Comparison of ENCODE assay signal across 10 cellular contexts in the genomic region with DNA sequence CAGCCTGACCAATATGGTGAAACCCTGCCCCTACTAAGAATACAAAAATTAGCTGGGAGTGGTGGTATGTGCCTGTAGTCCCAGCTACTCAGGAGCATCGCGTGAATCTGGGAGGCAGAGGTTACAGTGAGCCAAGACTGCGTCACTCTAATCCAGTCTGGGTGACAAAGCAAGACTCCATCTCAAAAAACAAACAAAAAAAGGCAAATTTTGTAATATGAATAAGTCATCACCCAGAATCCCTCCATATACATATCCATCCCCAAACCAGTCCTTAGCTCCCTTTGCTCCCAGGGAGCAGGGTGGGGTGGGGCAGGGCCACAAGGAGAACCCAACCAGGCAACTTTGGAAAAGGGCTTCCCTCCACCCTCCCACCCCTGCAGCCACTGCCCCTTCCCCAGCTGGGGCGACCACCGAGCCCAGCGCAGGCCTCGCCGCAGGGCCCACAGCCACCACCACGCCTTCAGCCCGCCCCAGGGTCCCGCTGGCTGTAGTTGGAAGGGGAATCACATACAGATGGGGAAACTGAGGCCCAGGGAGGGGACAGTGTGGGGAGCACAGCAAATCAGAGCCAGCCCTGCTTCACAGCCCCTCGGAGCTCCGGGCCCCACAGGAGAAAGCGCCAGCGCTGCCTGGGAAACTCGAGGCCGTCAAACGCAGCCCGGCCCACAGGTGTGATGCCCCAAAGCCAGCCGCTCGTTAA. TPM values are rescaled to one million over a fixed set of nuclear protein-coding genes. Genes with fewer than 3 reads are reported as not detected.
DNase-seq lines count a peak whose midpoint lies in the region; ATAC-seq, FAIRE-seq and TF ChIP-seq lines count a peak whose summit lies in the region.
"Had no signal": no experiment of that assay in that cellular context is flagged by ENCODE, and none has a peak within 500 bp of the region (broad histone marks: within the 10 kb centered on the region; RNA-seq: fewer than 3 reads in every experiment).

No MANE protein-coding gene starts in this region.

- POLR2A ChIA-PET in A549 (lab: Yijun Ruan, JAX) = no interaction called here
- POLR2A ChIA-PET in GM12878 (lab: Charles Lee) = interaction anchor here (0.5 to 3.0 kb wide), 6 partner anchors 11 to 88 kb away, joined by 3 to 22 read pairs (median 8); no protein-coding TSS in a partner anchor

- intact Hi-C loops in GM12878 (cut with micrococcal nuclease; ENCODE audit: unreplicated experiment) = no loop called here

- in situ Hi-C loops in GM12878 (cut with MboI) = no loop called here

- 0 out of 6 replicates have a peak overlapping the region, but pooled peaks of 1 of the 2 experiments have one; percentile 27 for H3K27ac ChIP-seq in A549
- H3K27ac ChIP-seq in GM12878 (ENCODE audit: control insufficient read depth, insufficient read depth) = peak overlapping the region; percentile 64
- H3K27ac ChIP-seq in mucosa of rectum (ENCODE audit: low read depth in 2 of 2, low read length in 2 of 2) = peak overlapping the region; percentile 91 to 93

- peaks cover 19% of the 10 kb centered on the region; the same call in 2 of the 3 replicates for H3K4me1 ChIP-seq in A549
- H3K4me1 ChIP-seq in GM12878 (ENCODE audit: control insufficient read depth, insufficient read depth, low read length) = peaks cover 54% of the 10 kb centered on the region
- peaks cover 67 to 76% of the 10 kb centered on the region in 2 donors for H3K4me1 ChIP-seq in mucosa of rectum (ENCODE audit: control insufficient read depth in 2 of 2, insufficient read depth in 2 of 2, low read length in 2 of 2)

- no TSS peak for BruUV-seq in GM12878 (replicated peaks; lab: Mats Ljungman, UMichigan)

- ATAC-seq in A549 = peak in 1 of 2 experiments; percentile 41; a peak in 3 of 6 replicates
- ATAC-seq in GM12878 = no peak
- ATAC-seq in HG03045 (IDR thresholded peaks at IDR 0.05; ENCODE audit: unreplicated experiment) = no peak

- WGBS in A549 (ENCODE audit: missing lambda C conversion rate) = 76% methylated on average over 13 of the region's 21 CpGs
- 59% methylated on average over 19 of the region's 21 CpGs for WGBS in GM12878 (ENCODE audit: insufficient coverage, insufficient replicate concordance, low lambda C conversion rate, missing lambda C conversion rate)

- no peak for TF ChIP-seq RAD21 in A549 (conservative IDR thresholded peaks at IDR 0.05 in 1 of 2, IDR thresholded peaks at IDR 0.05 in 1 of 2)
- TF ChIP-seq RAD21 in GM12878 (IDR thresholded peaks at IDR 0.05; ENCODE audit: insufficient read depth, low read depth, low read length) = no peak

- H3K27me3 ChIP-seq in GM12878 (replicated peaks in 1 of 2; ENCODE audit: control insufficient read depth in 2 of 2, insufficient read depth in 2 of 2, low read length in 1 of 2) = no peaks in the 10 kb centered on the region
- H3K27me3 ChIP-seq in mucosa of rectum (ENCODE audit: control insufficient read depth in 2 of 2, insufficient read depth in 2 of 2, low read length in 2 of 2) = no peaks in the 10 kb centered on the region

- H3K4me3 ChIP-seq in A549 (no peak overlapping the region), GM12878 (peak overlapping the region; percentile 13), mucosa of rectum (ENCODE audit: low read length in 2 of 2) (peak overlapping the region in 1 of 2 donors; percentile 20)

- no peak overlapping the region for H2AFZ ChIP-seq in GM12878 (ENCODE audit: control insufficient read depth, low read depth, low read length)

- TF ChIP-seq EP300 in A549 (IDR thresholded peaks at IDR 0.05) (no peak), GM12878 (IDR thresholded peaks at IDR 0.05; ENCODE audit: borderline replicate concordance in 1 of 2, control insufficient read depth in 1 of 2, low read depth in 2 of 2, low read length in 2 of 2) (no peak)

- H3K9me3 ChIP-seq in A549 (no peaks in the 10 kb centered on the region), GM12878 (replicated peaks; ENCODE audit: control insufficient read depth, insufficient read depth, low read length) (no peaks in the 10 kb centered on the region), mucosa of rectum (ENCODE audit: control insufficient read depth in 2 of 2, low read length in 2 of 2) (no peaks in the 10 kb centered on the region)
- H3K9me3 ChIP-seq: SK-N-SH had no signal

- SMC1A ChIA-PET in GM12878 (lab: Charles Lee; ENCODE audit: uncharacterized antibody, unreplicated experiment) = interaction anchor here (0.8 to 3.5 kb wide), 6 partner anchors 8 to 92 kb away, joined by 3 to 24 read pairs (median 5); no protein-coding TSS in a partner anchor

- peaks cover 36% of the 10 kb centered on the region for H3K79me2 ChIP-seq in GM12878 (ENCODE audit: control insufficient read depth, insufficient read depth, low read length)

- H4K20me1 ChIP-seq in GM12878 (ENCODE audit: control insufficient read depth, insufficient read depth) = peaks cover 7% of the 10 kb centered on the region; the same call in 1 of the 2 replicates

- DNase-seq in A549 (ENCODE audit: low read depth in 1 of 2, low spot score in 1 of 2) (no peak), GM12891 (ENCODE audit: insufficient read length, low spot score) (no peak), GM12878 (ENCODE audit: low read depth, low spot score) (no peak), mucosa of gallbladder (ENCODE audit: low spot score) (no peak), nucleus accumbens (lab: John Stamatoyannopoulos, UW) (no peak), AG08396 (ENCODE audit: low spot score) (no peak)
- DNase-seq: Karpas-422, SK-N-SH had no signal

- CTCF ChIA-PET in A549 (lab: Yijun Ruan, JAX) (interaction anchor here (1.0 to 7.9 kb wide), 12 partner anchors 11 to 134 kb away, joined by 3 to 70 read pairs (median 4); no protein-coding TSS in a partner anchor), GM12878 (lab: Yijun Ruan, JAX) (interaction anchor here (0.8 to 3.6 kb wide), 8 partner anchors 11 to 91 kb away, joined by 3 to 27 read pairs (median 11); no protein-coding TSS in a partner anchor)

- peaks cover 0 to 17% of the 10 kb centered on the region in 2 experiments; a peak in 2 of 4 replicates for H3K36me3 ChIP-seq in GM12878 (ENCODE audit: control insufficient read depth in 2 of 2, insufficient read depth in 2 of 2, low read length in 1 of 2)
- H3K36me3 ChIP-seq in mucosa of rectum (ENCODE audit: control insufficient read depth in 2 of 2, insufficient read depth in 2 of 2, low read length in 2 of 2) = peaks cover 8 to 18% of the 10 kb centered on the region in 2 donors

- TF ChIP-seq CTCF in A549 (IDR thresholded peaks at IDR 0.05) = no peak
- TF ChIP-seq CTCF in GM12878 (IDR thresholded peaks at IDR 0.05 in 2 of 3, conservative IDR thresholded peaks at IDR 0.05 in 1 of 3; ENCODE audit: control insufficient read depth in 2 of 3, extremely low read depth in 1 of 3, insufficient read depth in 1 of 3, low read depth in 3 of 3, low read length in 3 of 3) = no peak

- RAD21 ChIA-PET in GM12878 (lab: Charles Lee; ENCODE audit: unreplicated experiment) = interaction anchor here (1.0 to 3.0 kb wide), 7 partner anchors 14 to 190 kb away, joined by 3 to 24 read pairs (median 6); no protein-coding TSS in a partner anchor

- FAIRE-seq in A549 (lab: Jason Lieb, UNC) (no peak), GM12891 (lab: Jason Lieb, UNC) (peak; percentile 23), GM12878 (lab: Jason Lieb, UNC) (no peak)

- no peak overlapping the region for H3K9ac ChIP-seq in GM12878 (ENCODE audit: control insufficient read depth, insufficient read depth, low read length)
- peak overlapping the region; percentile 47 to 59 for H3K9ac ChIP-seq in mucosa of rectum (ENCODE audit: low read depth in 1 of 2, low read length in 2 of 2)
- H3K9ac ChIP-seq: SK-N-SH had no signal

- H3K4me2 ChIP-seq in A549 = peak overlapping the region; percentile 14; the same call in 1 of the 3 replicates
- peak overlapping the region; percentile 85 for H3K4me2 ChIP-seq in GM12878 (ENCODE audit: control insufficient read depth, insufficient read depth)
- H3K4me2 ChIP-seq: SK-N-SH had no signal

- TF ChIP-seq POLR2A in A549 (IDR thresholded peaks at IDR 0.05; ENCODE audit: low read length) (no peak), GM12891 (IDR thresholded peaks at IDR 0.05; ENCODE audit: low read depth, low read length) (no peak), GM12878 (IDR thresholded peaks at IDR 0.05; ENCODE audit: low read depth, low read length) (no peak)

RNA-seq across cellular contexts. Expression of a gene that starts 7.8 kb away (rescaled TPM):
- polyA plus RNA-seq in A549 (2011; rRNA removed) (0.88 and 1.2 TPM in 2 replicates), A549 (2017; fragmentation: RNase III; extraction: RNeasy Plus Mini Kit Qiagen cat#74134 plus additional on column Dnase treatment) (4.6 to 6.4 TPM (median 5.7 TPM) in 3 replicates), GM12878 (2011; rRNA removed) (1.4 TPM in 2 replicates), GM12878 (2014; fragmentation: Illumina TruSeq; extraction: Trizol) (1.1 and 2.7 TPM in 2 replicates), GM12878 (2014; fragmentation: Nextera tagmentation; extraction: Ambion mirVana) (under 1 TPM; 0.02 to 0.24 TPM), GM12878 (2014; rRNA removed) (12.4 and 12.7 TPM in 2 replicates), GM12878 (2016; fragmentation: Nextera tagmentation; extraction: Ambion mirVana) (1 to 10 TPM; 4.7 to 6.8 TPM)
- polyA plus RNA-seq in A549 (2012; cell fraction: cytosol; rRNA removed) = 2.6 and 3.9 TPM in 2 replicates
- polyA plus RNA-seq in A549 (2012; cell fraction: nucleus; rRNA removed) = 15.6 and 21.6 TPM in 2 replicates
- polyA minus RNA-seq in A549 (2011; rRNA and poly(A)+ RNA removed) = 1.7 and 2.4 TPM in 2 replicates
- 7.0 TPM for polyA plus RNA-seq in GM12891 (2012; ENCODE audit: low read depth, missing spikeins)
- 114 and 132 TPM in 2 replicates for total RNA-seq in GM12878 (2013; cell fraction: nucleolus; rRNA removed)
- total RNA-seq in GM12878 (2014; rRNA removed) (6.9 and 9.7 TPM in 2 replicates), GM12878 (2014; rRNA removed; fragmentation: Illumina TruSeq; extraction: Trizol) (1.8 and 2.5 TPM in 2 replicates), GM12878 (2021) (38.6 and 40.0 TPM in 2 replicates), mucosa of gallbladder (51.6 TPM)
- 2.6 TPM for polyA plus RNA-seq in GM12878 (2011; ENCODE audit: low read depth)
- polyA plus RNA-seq in GM12878 (2011; cell fraction: cytosol; rRNA removed) = 4.7 and 4.9 TPM in 2 replicates
- polyA plus RNA-seq in GM12878 (2011; cell fraction: nucleus; rRNA removed) = 31.3 and 51.1 TPM in 2 replicates
- polyA plus RNA-seq in GM12878 (2012) = 7.3 and 8.7 TPM in 2 replicates
- polyA minus RNA-seq in GM12878 (2011; rRNA and poly(A)+ RNA removed) = 4.2 and 12.3 TPM in 2 replicates
- polyA minus RNA-seq in GM12878 (2011; cell fraction: cytosol; rRNA and poly(A)+ RNA removed) = 20.2 and 32.2 TPM in 2 replicates
- 14.4 and 23.8 TPM in 2 replicates for polyA minus RNA-seq in GM12878 (2011; cell fraction: nucleus; rRNA and poly(A)+ RNA removed)

RNA-seq across cellular contexts. Expression of a gene that starts 55.2 kb away (rescaled TPM):
- polyA plus RNA-seq in A549 (2011; rRNA removed) (24.2 and 32.3 TPM in 2 replicates), A549 (2017; fragmentation: RNase III; extraction: RNeasy Plus Mini Kit Qiagen cat#74134 plus additional on column Dnase treatment) (35.7 to 41.5 TPM (median 38.0 TPM) in 3 replicates), GM12878 (2011; rRNA removed) (7.3 and 9.9 TPM in 2 replicates), GM12878 (2014; fragmentation: Illumina TruSeq; extraction: Trizol) (26.5 and 36.0 TPM in 2 replicates), GM12878 (2014; fragmentation: Nextera tagmentation; extraction: Ambion mirVana) (10 to 100 TPM; 12.4 to 16.6 TPM), GM12878 (2014; rRNA removed) (25.9 and 28.0 TPM in 2 replicates), GM12878 (2016; fragmentation: Nextera tagmentation; extraction: Ambion mirVana) (10 to 100 TPM; 44.6 to 44.7 TPM)
- 26.8 and 30.0 TPM in 2 replicates for polyA plus RNA-seq in A549 (2012; cell fraction: cytosol; rRNA removed)
- 90.6 and 117 TPM in 2 replicates for polyA plus RNA-seq in A549 (2012; cell fraction: nucleus; rRNA removed)
- 34.0 and 47.0 TPM in 2 replicates for polyA minus RNA-seq in A549 (2011; rRNA and poly(A)+ RNA removed)
- polyA plus RNA-seq in GM12891 (2012; ENCODE audit: low read depth, missing spikeins) = 31.0 TPM
- total RNA-seq in GM12878 (2013; cell fraction: nucleolus; rRNA removed) = 45.7 and 51.6 TPM in 2 replicates
- total RNA-seq in GM12878 (2014; rRNA removed) (14.7 and 17.6 TPM in 2 replicates), GM12878 (2014; rRNA removed; fragmentation: Illumina TruSeq; extraction: Trizol) (8.3 and 10.0 TPM in 2 replicates), GM12878 (2021) (52.6 and 59.1 TPM in 2 replicates), mucosa of gallbladder (78.4 TPM)
- 36.4 TPM for polyA plus RNA-seq in GM12878 (2011; ENCODE audit: low read depth)
- 12.3 and 18.3 TPM in 2 replicates for polyA plus RNA-seq in GM12878 (2011; cell fraction: cytosol; rRNA removed)
- 44.9 and 59.4 TPM in 2 replicates for polyA plus RNA-seq in GM12878 (2011; cell fraction: nucleus; rRNA removed)
- polyA plus RNA-seq in GM12878 (2012) = 40.1 and 41.6 TPM in 2 replicates
- polyA minus RNA-seq in GM12878 (2011; rRNA and poly(A)+ RNA removed) = 9.8 and 13.4 TPM in 2 replicates
- 19.6 and 20.7 TPM in 2 replicates for polyA minus RNA-seq in GM12878 (2011; cell fraction: cytosol; rRNA and poly(A)+ RNA removed)
- polyA minus RNA-seq in GM12878 (2011; cell fraction: nucleus; rRNA and poly(A)+ RNA removed) = 11.8 and 19.4 TPM in 2 replicates
